Comparison of ENCODE assay signal across 1 cellular context in genomic region chr2:60552851-60553495, GRCh38.
TF ChIP-seq lines count a peak whose summit lies in the region.

No MANE protein-coding gene starts in this region.

TF ChIP-seq in HEK293, 187 proteins besides CTCF, POLR2A, EP300 and RAD21 (continued from another document):
- no peak for TF ChIP-seq ZNF280D (tag by site-specific recombination; IDR thresholded peaks at IDR 0.05)
- TF ChIP-seq ZNF548 (tag by site-specific recombination; IDR thresholded peaks at IDR 0.05) = no peak
- TF ChIP-seq ZNF324 (tag by site-specific recombination; IDR thresholded peaks at IDR 0.05) = no peak
- TF ChIP-seq ZNF274 (IDR thresholded peaks at IDR 0.05; ENCODE audit: low read length) = no peak
- no peak for TF ChIP-seq ZNF274 (tag by site-specific recombination; IDR thresholded peaks at IDR 0.05; ENCODE audit: borderline replicate concordance)
- TF ChIP-seq ZBTB48 (tag by site-specific recombination; IDR thresholded peaks at IDR 0.05) = no peak
- no peak for TF ChIP-seq ZNF416 (tag by site-specific recombination; IDR thresholded peaks at IDR 0.05)
- TF ChIP-seq GLIS2 (tag by site-specific recombination; IDR thresholded peaks at IDR 0.05) = no peak
